In genomic region chr3:126124896-126125295, GRCh38 we compare ENCODE assay signal across 1 cellular context.
TF ChIP-seq lines count a peak whose summit lies in the region.

No MANE protein-coding gene starts in this region.

TF ChIP-seq in H1, 55 proteins besides CTCF, POLR2A, EP300 and RAD21:
- TF ChIP-seq BRCA1 (IDR thresholded peaks at IDR 0.05; ENCODE audit: low read depth, low read length) = no peak
- no peak for TF ChIP-seq SP2 (IDR thresholded peaks at IDR 0.05; ENCODE audit: low read length)
- TF ChIP-seq SIX5 (IDR thresholded peaks at IDR 0.05; ENCODE audit: low read depth, low read length) = no peak
- TF ChIP-seq, protein P1, sequence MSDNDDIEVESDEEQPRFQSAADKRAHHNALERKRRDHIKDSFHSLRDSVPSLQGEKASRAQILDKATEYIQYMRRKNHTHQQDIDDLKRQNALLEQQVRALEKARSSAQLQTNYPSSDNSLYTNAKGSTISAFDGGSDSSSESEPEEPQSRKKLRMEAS (IDR thresholded peaks at IDR 0.05) = no peak
- TF ChIP-seq SP4 (IDR thresholded peaks at IDR 0.05; ENCODE audit: low read length) = no peak
- TF ChIP-seq EZH2 (IDR thresholded peaks at IDR 0.05; ENCODE audit: low read depth, low read length, severe bottlenecking) = no peak
- TF ChIP-seq BCL11A (IDR thresholded peaks at IDR 0.05; ENCODE audit: low read depth in 2 of 2, low read length in 2 of 2) = no peak
- TF ChIP-seq EGR1 (IDR thresholded peaks at IDR 0.05; ENCODE audit: borderline replicate concordance, low read depth, low read length) = no peak
- TF ChIP-seq SIRT6 (IDR thresholded peaks at IDR 0.05; ENCODE audit: low read length) = no peak
- no peak for TF ChIP-seq RNF2 (IDR thresholded peaks at IDR 0.05; ENCODE audit: borderline replicate concordance, low read depth, low read length, missing control alignments, poor library complexity, severe bottlenecking)
- TF ChIP-seq MAFK (IDR thresholded peaks at IDR 0.05; ENCODE audit: low read depth, low read length) = no peak
